In genomic region chr9:100134731-100135130, GRCh38 we compare ENCODE assay signal across 15 cellular contexts.
"Had no signal": no experiment of that assay in that cellular context is flagged by ENCODE, and none has a peak within 500 bp of the region (broad histone marks: within the 10 kb centered on the region; RNA-seq: fewer than 3 reads in every experiment).

No MANE protein-coding gene starts in this region.

- DNase-seq: dorsolateral prefrontal cortex; effector CD4-positive, alpha-beta T cell; head of caudate nucleus; left ventricle myocardium superior; lower lobe of right lung; naive thymus-derived CD8-positive, alpha-beta T cell; nephron progenitor cell; nucleus accumbens; stimulated activated CD4-positive, alpha-beta T cell treated with anti-CD3 and anti-CD28 coated beads, Interleukin-12 subunit alpha, Interleukin-12 subunit beta, amount 100 ng/mL, for 4 hours; stimulated activated CD4-positive, alpha-beta T cell treated with anti-CD3 and anti-CD28 coated beads, Interleukin-1b, Interleukin-23, amount 100 ng/mL, for 48 hours; stimulated activated CD4-positive, alpha-beta T cell treated with anti-CD3 and anti-CD28 coated beads, Interleukin-4, amount 100 ng/mL, for 1 hour; stimulated activated CD8-positive, alpha-beta memory T cell treated with anti-CD3 and anti-CD28 coated beads, Interleukin-4, amount 100 ng/mL, for 48 hours; stimulated activated naive CD4-positive, alpha-beta T cell treated with Interleukin-2 at 50 U/mL for 16 hours; upper lobe of left lung had no signal

- H3K4me1 Mint-ChIP-seq: nephron progenitor cell had no signal

- H3K27me3 Mint-ChIP-seq: naive thymus-derived CD8-positive, alpha-beta T cell had no signal

- H3K27ac Mint-ChIP-seq: nephron progenitor cell had no signal

- ATAC-seq: left ventricle myocardium superior; lower lobe of right lung; naive thymus-derived CD8-positive, alpha-beta T cell; sciatic nerve had no signal

- H3K4me3 Mint-ChIP-seq: naive thymus-derived CD8-positive, alpha-beta T cell; nephron progenitor cell had no signal

- H3K9me3 Mint-ChIP-seq: naive thymus-derived CD8-positive, alpha-beta T cell; nephron progenitor cell had no signal
